13 cellular contexts compared by ENCODE assay signal in the genomic region with DNA sequence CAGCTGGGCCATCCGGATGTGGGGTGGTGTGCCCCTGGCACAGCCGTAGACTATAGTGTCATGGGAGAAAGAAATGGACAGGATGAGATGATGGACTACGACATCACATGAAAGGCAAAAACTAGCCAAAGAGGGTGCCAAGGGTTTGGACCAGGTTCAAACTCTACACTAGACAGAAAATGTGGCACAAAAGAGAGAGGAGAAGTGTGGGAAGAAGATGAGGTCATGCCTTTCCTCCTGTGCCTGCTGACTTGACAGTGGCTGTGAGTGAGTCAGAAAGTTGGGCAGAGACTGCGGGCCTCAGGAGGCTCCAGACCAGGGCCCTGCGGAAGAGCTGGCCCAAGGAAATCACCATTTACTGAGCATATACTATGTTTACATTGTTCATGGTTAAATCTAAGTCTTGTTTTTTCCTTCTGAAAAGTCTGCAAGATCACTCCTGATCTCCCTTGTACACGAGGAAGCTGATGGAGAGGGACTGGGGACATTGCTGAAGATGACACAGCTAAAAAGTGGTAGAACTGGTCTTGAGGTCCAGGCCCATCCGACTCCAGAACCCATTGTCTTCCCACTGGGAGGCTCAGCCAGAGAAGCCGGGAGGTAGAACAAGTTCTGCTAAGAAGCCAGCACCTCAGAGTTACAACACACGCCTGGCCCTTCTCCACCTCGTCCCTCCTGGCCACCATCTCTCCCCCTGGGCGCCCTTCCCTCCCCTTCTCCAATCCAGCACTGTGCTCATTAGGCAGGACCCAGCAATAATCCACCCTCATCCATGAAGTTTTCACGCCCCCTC. TPM values are rescaled to one million over a fixed set of nuclear protein-coding genes. Genes with fewer than 3 reads are reported as not detected.
DNase-seq lines count a peak whose midpoint lies in the region; ATAC-seq and TF ChIP-seq lines count a peak whose summit lies in the region.
"Had no signal": no experiment of that assay in that cellular context is flagged by ENCODE, and none has a peak within 500 bp of the region (broad histone marks: within the 10 kb centered on the region; RNA-seq: fewer than 3 reads in every experiment).

No MANE protein-coding gene starts in this region.

- peak overlapping the region; percentile 63 for H3K27ac ChIP-seq in C4-2B
- 0 out of 2 replicates have a peak overlapping the region, but pooled peaks have one; percentile 24 for H3K27ac ChIP-seq in PC-9
- peak overlapping the region; percentile 80 to 89 for H3K27ac ChIP-seq in esophagus (ENCODE audit: low read depth in 2 of 2, low read length in 1 of 2)
- no peak overlapping the region for H3K27ac ChIP-seq in effector memory CD4-positive, alpha-beta T cell (ENCODE audit: insufficient read depth, low read length, poor library complexity, severe bottlenecking)

- H3K4me3 Mint-ChIP-seq in osteocyte (ENCODE audit: unreplicated experiment) = no peak overlapping the region
- H3K4me3 Mint-ChIP-seq: activated CD8-positive, alpha-beta T cell treated with anti-CD3 and anti-CD28 coated beads, Interleukin-2, amount 10 ng/mL, durations not matched to agents 7 days and 5 days had no signal

- TF ChIP-seq CTCF in C4-2B (conservative IDR thresholded peaks at IDR 0.05) (no peak), PC-9 (conservative IDR thresholded peaks at IDR 0.05) (no peak), osteocyte (IDR thresholded peaks at IDR 0.05) (no peak)

- H3F3A ChIP-seq in PC-9 (ENCODE audit: insufficient read depth, low read depth) = peaks cover 4% of the 10 kb centered on the region; the same call in 1 of the 2 replicates

- H3K9me3 ChIP-seq in PC-9 (ENCODE audit: insufficient read depth, low read depth) (no peaks in the 10 kb centered on the region; the same call in 1 of the 2 replicates), esophagus (ENCODE audit: control insufficient read depth in 2 of 2, insufficient read depth in 1 of 2, low read depth in 1 of 2, low read length in 1 of 2) (no peaks in the 10 kb centered on the region)
- H3K9me3 ChIP-seq in effector memory CD4-positive, alpha-beta T cell (ENCODE audit: control insufficient read depth, low read length) = no peaks in the 10 kb centered on the region

- H3K79me2 ChIP-seq in PC-9 (ENCODE audit: low read depth) = no peaks in the 10 kb centered on the region

- ATAC-seq in HG03159 (IDR thresholded peaks at IDR 0.05; ENCODE audit: unreplicated experiment) = no peak
- ATAC-seq in GM18858 (IDR thresholded peaks at IDR 0.05; ENCODE audit: unreplicated experiment) = no peak
- ATAC-seq: activated CD8-positive, alpha-beta T cell treated with anti-CD3 and anti-CD28 coated beads, Interleukin-2, amount 10 ng/mL, durations not matched to agents 7 days and 5 days had no signal

- peak overlapping the region; percentile 13; the same call in 1 of the 2 replicates for H3K4me2 ChIP-seq in PC-9

- H3K9me3 Mint-ChIP-seq in osteocyte (ENCODE audit: unreplicated experiment) = no peaks in the 10 kb centered on the region

- H3K4me3 ChIP-seq in PC-9 (no peak overlapping the region), esophagus (ENCODE audit: low read depth in 1 of 2, low read length in 2 of 2) (no peak overlapping the region)
- no peak overlapping the region for H3K4me3 ChIP-seq in effector memory CD4-positive, alpha-beta T cell (ENCODE audit: insufficient read depth, low read depth, low read length, poor library complexity, severe bottlenecking)

- H3K9me2 ChIP-seq in PC-9 (ENCODE audit: insufficient read depth) = no peaks in the 10 kb centered on the region

- peak overlapping the region; percentile 36 for H3K27ac Mint-ChIP-seq in osteocyte (ENCODE audit: unreplicated experiment)
- H3K27ac Mint-ChIP-seq: activated CD8-positive, alpha-beta T cell treated with anti-CD3 and anti-CD28 coated beads, Interleukin-2, amount 10 ng/mL, durations not matched to agents 7 days and 5 days; CD8-positive, alpha-beta memory T cell; IgD-negative memory B cell had no signal

- DNase-seq in PC-9 (peak; percentile 41 to 43), osteocyte (ENCODE audit: extremely low spot score, unreplicated experiment) (no peak), NCI-H2227 (lab: John Stamatoyannopoulos, UW; ENCODE audit: unreplicated experiment) (no peak)
- DNase-seq in effector memory CD4-positive, alpha-beta T cell = no peak
- DNase-seq: activated CD8-positive, alpha-beta T cell treated with anti-CD3 and anti-CD28 coated beads, Interleukin-2, amount 10 ng/mL, durations not matched to agents 7 days and 5 days; CD8-positive, alpha-beta memory T cell; right cardiac atrium; stimulated activated naive CD4-positive, alpha-beta T cell had no signal

- H3K36me3 ChIP-seq in PC-9 (ENCODE audit: low read depth) (no peaks in the 10 kb centered on the region), esophagus (ENCODE audit: control insufficient read depth in 2 of 2, insufficient read depth in 2 of 2, low read length in 1 of 2) (no peaks in the 10 kb centered on the region)
- no peaks in the 10 kb centered on the region for H3K36me3 ChIP-seq in effector memory CD4-positive, alpha-beta T cell (ENCODE audit: control insufficient read depth, insufficient read depth, low read length)

- H3K36me3 Mint-ChIP-seq in osteocyte (ENCODE audit: unreplicated experiment) = peaks cover 6% of the 10 kb centered on the region
- H3K36me3 Mint-ChIP-seq: IgD-negative memory B cell had no signal

- no peak overlapping the region for H2AFZ ChIP-seq in PC-9

- CTCF ChIA-PET in PC-9 (lab: Charles Lee) = no interaction called here

- BruUV-seq in PC-9 (replicated peaks; lab: Mats Ljungman, UMichigan) = no TSS peak

- WGBS in esophagus, 2 donors = 56 to 79% methylated on average over 12 of the region's 12 CpGs

- no peaks in the 10 kb centered on the region for H3K27me3 Mint-ChIP-seq in osteocyte (ENCODE audit: unreplicated experiment)
- H3K27me3 Mint-ChIP-seq: IgD-negative memory B cell had no signal

- H4K20me1 ChIP-seq in PC-9 (ENCODE audit: insufficient read depth) = no peaks in the 10 kb centered on the region

- peaks cover 15% of the 10 kb centered on the region for H3K4me1 ChIP-seq in PC-9 (replicated peaks; ENCODE audit: insufficient read depth)
- peaks cover 0 to 25% of the 10 kb centered on the region in 2 donors for H3K4me1 ChIP-seq in esophagus (ENCODE audit: control insufficient read depth in 2 of 2, insufficient read depth in 2 of 2, low read length in 1 of 2)
- H3K4me1 ChIP-seq in effector memory CD4-positive, alpha-beta T cell (ENCODE audit: control insufficient read depth, insufficient read depth, low read length, poor library complexity, severe bottlenecking) = no peaks in the 10 kb centered on the region

- H3K4me1 Mint-ChIP-seq in osteocyte (ENCODE audit: unreplicated experiment) = peaks cover 37% of the 10 kb centered on the region
- H3K4me1 Mint-ChIP-seq: CD8-positive, alpha-beta memory T cell; IgD-negative memory B cell had no signal

- intact Hi-C loops in PC-9 (cut with micrococcal nuclease; ENCODE audit: unreplicated experiment) = loop anchor here (10.0 kb wide), 1 partner anchor 90 kb away; no protein-coding TSS in a partner anchor

- no peaks in the 10 kb centered on the region for H3K27me3 ChIP-seq in PC-9 (ENCODE audit: insufficient read depth, low read depth)
- H3K27me3 ChIP-seq in esophagus (ENCODE audit: control insufficient read depth in 1 of 2, insufficient read depth in 2 of 2, low read length in 2 of 2) = no peaks in the 10 kb centered on the region
- no peaks in the 10 kb centered on the region for H3K27me3 ChIP-seq in effector memory CD4-positive, alpha-beta T cell (replicated peaks; ENCODE audit: control insufficient read depth, insufficient read depth, low read length, poor library complexity, severe bottlenecking)

- POLR2A ChIA-PET in PC-9 (lab: Charles Lee; ENCODE audit: unreplicated experiment) = interaction anchor here (0.6 to 0.7 kb wide), 2 partner anchors 11 to 97 kb away, joined by 3 to 15 read pairs; no protein-coding TSS in a partner anchor

RNA-seq across cellular contexts. Expression of a gene that starts 35.7 kb away (rescaled TPM):
- total RNA-seq in PC-9 (2021) (3.4 and 4.7 TPM in 2 replicates), osteocyte (14.6 and 15.3 TPM in 2 replicates)
- polyA plus RNA-seq in esophagus = 10 to 100 TPM; 12.0 to 12.9 TPM
- total RNA-seq: activated CD8-positive, alpha-beta T cell treated with anti-CD3 and anti-CD28 coated beads, Interleukin-2, amount 10 ng/mL, durations not matched to agents 7 days and 5 days had no signal
- polyA plus RNA-seq: CD8-positive, alpha-beta memory T cell; IgD-negative memory B cell had no signal

Comparison
In these comparisons a context has a peak if more than half of its experiments do, and no peak if none do; other contexts are left out.
1. DNase-seq: peak in PC-9 (2 of 2); none in osteocyte (single experiment), effector memory CD4-positive, alpha-beta T cell (0 of 3) and NCI-H2227 (single experiment).